ENCODE assay signal across 2 cellular contexts in the genomic region with DNA sequence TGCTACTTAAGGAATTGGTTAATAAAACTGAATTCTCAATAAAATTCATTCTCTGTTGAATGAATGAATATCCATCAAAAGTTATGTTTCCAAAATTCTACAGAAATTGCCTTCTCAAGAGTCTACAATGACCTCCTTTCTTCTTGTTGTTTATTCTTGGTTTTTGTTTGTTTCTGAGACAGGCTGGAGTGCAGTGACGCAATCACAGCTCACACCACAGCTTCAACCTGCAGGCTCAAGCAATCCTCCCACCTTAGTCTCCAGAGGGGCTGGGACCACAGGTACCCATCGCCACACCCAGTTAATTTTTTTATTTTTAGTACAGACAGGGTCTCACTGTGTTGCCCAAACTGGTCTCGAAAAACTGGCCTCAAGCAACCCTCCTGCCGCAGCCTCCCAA.
TF ChIP-seq lines count a peak whose summit lies in the region.

No MANE protein-coding gene starts in this region.

TF ChIP-seq in IMR-90, 13 proteins besides CTCF, POLR2A, EP300 and RAD21:
- TF ChIP-seq CEBPB (IDR thresholded peaks at IDR 0.05; ENCODE audit: low read depth, low read length): peak; percentile 69
- no peak for TF ChIP-seq RCOR1 (IDR thresholded peaks at IDR 0.05; ENCODE audit: insufficient replicate concordance, low read length)

TF ChIP-seq in K562, 482 proteins besides CTCF, POLR2A, EP300 and RAD21 (continued from another document):
- TF ChIP-seq ZNF316 (IDR thresholded peaks at IDR 0.05): no peak
- TF ChIP-seq CEBPG (CRISPR knock-in tag; IDR thresholded peaks at IDR 0.05): no peak
- peak; percentile 31 to 58; a peak in 2 of 4 replicates for TF ChIP-seq CEBPG (tag; conservative IDR thresholded peaks at IDR 0.05 in 1 of 2, IDR thresholded peaks at IDR 0.05 in 1 of 2)
- TF ChIP-seq, protein P1, sequence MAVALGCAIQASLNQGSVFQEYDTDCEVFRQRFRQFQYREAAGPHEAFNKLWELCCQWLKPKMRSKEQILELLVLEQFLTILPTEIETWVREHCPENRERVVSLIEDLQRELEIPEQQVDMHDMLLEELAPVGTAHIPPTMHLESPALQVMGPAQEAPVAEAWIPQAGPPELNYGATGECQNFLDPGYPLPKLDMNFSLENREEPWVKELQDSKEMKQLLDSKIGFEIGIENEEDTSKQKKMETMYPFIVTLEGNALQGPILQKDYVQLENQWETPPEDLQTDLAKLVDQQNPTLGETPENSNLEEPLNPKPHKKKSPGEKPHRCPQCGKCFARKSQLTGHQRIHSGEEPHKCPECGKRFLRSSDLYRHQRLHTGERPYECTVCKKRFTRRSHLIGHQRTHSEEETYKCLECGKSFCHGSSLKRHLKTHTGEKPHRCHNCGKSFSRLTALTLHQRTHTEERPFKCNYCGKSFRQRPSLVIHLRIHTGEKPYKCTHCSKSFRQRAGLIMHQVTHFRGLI (CRISPR knock-in tag; IDR thresholded peaks at IDR 0.05): no peak
- TF ChIP-seq WHSC1 (IDR thresholded peaks at IDR 0.05; ENCODE audit: low read length): no peak
- peak; percentile 66 for TF ChIP-seq CEBPB (tag; IDR thresholded peaks at IDR 0.05)
